Comparison of ENCODE assay signal across 13 cellular contexts in the genomic region with DNA sequence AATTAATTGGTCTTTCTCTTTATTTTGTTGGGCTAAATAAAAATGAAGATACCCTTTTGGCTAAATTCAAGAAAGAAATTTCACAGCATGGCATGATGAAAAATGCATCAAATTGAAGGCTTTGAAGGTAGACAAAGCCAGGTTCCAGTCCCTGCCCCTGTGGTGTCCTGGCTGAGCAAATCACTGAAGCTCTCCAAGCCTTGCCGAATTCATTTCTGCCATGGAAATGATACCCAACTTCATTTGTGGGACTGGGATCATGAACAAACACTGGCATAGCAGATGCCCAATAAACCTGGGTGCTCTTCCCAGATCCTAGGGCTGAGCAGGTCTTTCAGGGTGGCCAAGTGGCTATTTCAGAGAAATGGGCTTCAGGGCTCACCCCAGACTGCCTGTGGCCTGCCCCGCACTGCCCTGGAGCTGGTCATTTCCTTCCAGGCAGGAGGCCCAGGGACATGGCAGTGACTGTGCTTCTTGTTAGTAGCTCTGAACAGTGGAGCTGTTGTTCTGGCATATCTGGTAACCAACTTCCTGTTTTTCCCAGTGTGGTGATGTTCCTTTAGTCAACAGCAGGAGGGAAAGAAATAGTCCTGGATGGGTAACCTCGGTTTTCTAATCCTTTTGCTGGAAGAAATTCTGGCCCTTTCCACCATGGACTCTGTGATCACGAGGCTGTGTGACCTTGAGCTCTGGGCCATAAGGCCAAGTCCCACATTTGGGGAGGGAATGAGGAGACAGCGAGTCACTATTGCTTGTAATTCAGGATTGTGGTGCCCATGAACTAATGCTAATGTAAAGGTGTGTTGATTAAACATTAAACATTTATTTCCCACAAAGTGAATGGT. TPM values are rescaled to one million over a fixed set of nuclear protein-coding genes. Genes with fewer than 3 reads are reported as not detected.
DNase-seq lines count a peak whose midpoint lies in the region; FAIRE-seq and TF ChIP-seq lines count a peak whose summit lies in the region.
"Had no signal": no experiment of that assay in that cellular context is flagged by ENCODE, and none has a peak within 500 bp of the region (broad histone marks: within the 10 kb centered on the region; RNA-seq: fewer than 3 reads in every experiment).

No MANE protein-coding gene starts in this region.

- POLR2A ChIA-PET in activated CD4-positive, alpha-beta memory T cell treated with anti-CD3 and anti-CD28 coated beads for 36 hours (lab: Charles Lee) = no interaction called here

- peaks cover 44 to 59% of the 10 kb centered on the region in 2 donors for H3K4me1 ChIP-seq in kidney (ENCODE audit: control insufficient read depth in 1 of 2, insufficient read depth in 1 of 2, low read depth in 1 of 2, low read length in 2 of 2)
- peaks cover 30 to 63% (median 32%) of the 10 kb centered on the region in 4 donors for H3K4me1 ChIP-seq in transverse colon

- DNase-seq in SIG-M5 treated with dmso at 0.1 percent for 504 hours (lab: John Stamatoyannopoulos, UW; ENCODE audit: unreplicated experiment) = peak; percentile 19
- no peak for DNase-seq in SIG-M5 (lab: John Stamatoyannopoulos, UW)
- DNase-seq in kidney = no peak
- no peak for DNase-seq in transverse colon
- DNase-seq in activated CD4-positive, alpha-beta T cell treated with anti-CD3 and anti-CD28 coated beads, Interleukin-2, amount 50 U/mL, for 4 hours = no peak
- DNase-seq in activated CD4-positive, alpha-beta memory T cell treated with anti-CD3 and anti-CD28 coated beads for 36 hours = no peak
- DNase-seq in CD1c-positive myeloid dendritic cell (ENCODE audit: extremely low spot score) = no peak
- DNase-seq: 8988T; activated CD4-positive, alpha-beta T cell treated with anti-CD3 and anti-CD28 coated beads for 36 hours; DMS79; NCI-H345 had no signal

- in situ Hi-C loops in transverse colon (cut with MboI; ENCODE audit: low pct_ligation_motif_present in 1 of 4, low pct_unique_long_range_greater_than_20kb in 1 of 4, low sequenced_read_pairs in 3 of 4) = no loop called here

- no peak for FAIRE-seq in kidney (lab: Jason Lieb, UNC)
- FAIRE-seq: GM18507 had no signal

- peaks cover 21% of the 10 kb centered on the region for H3K4me1 Mint-ChIP-seq in activated CD4-positive, alpha-beta memory T cell treated with anti-CD3 and anti-CD28 coated beads for 36 hours (ENCODE audit: low read depth)

- CTCF ChIA-PET in activated CD4-positive, alpha-beta memory T cell treated with anti-CD3 and anti-CD28 coated beads for 36 hours (lab: Charles Lee) = interaction anchor here (2.6 kb wide), 1 partner anchor 54 kb away, joined by 11 read pairs; no protein-coding TSS in a partner anchor

- TF ChIP-seq POLR2A in transverse colon (IDR thresholded peaks at IDR 0.05) = no peak

- TF ChIP-seq CTCF in kidney (IDR thresholded peaks at IDR 0.05; ENCODE audit: borderline replicate concordance, extremely low read depth, insufficient read depth) (no peak), transverse colon (IDR thresholded peaks at IDR 0.05) (peak in 2 of 5 experiments; percentile 29 to 32)

- H3K4me3 Mint-ChIP-seq in activated CD4-positive, alpha-beta memory T cell treated with anti-CD3 and anti-CD28 coated beads for 36 hours = no peak overlapping the region
- H3K4me3 Mint-ChIP-seq: activated CD4-positive, alpha-beta T cell treated with anti-CD3 and anti-CD28 coated beads for 36 hours had no signal

- H3K9me3 ChIP-seq in kidney (ENCODE audit: control insufficient read depth in 1 of 2, low read length in 2 of 2) = no peaks in the 10 kb centered on the region
- no peaks in the 10 kb centered on the region for H3K9me3 ChIP-seq in transverse colon

- no peak overlapping the region for H3K27ac Mint-ChIP-seq in activated CD4-positive, alpha-beta memory T cell treated with anti-CD3 and anti-CD28 coated beads for 36 hours
- H3K27ac Mint-ChIP-seq: activated CD4-positive, alpha-beta T cell treated with anti-CD3 and anti-CD28 coated beads for 36 hours had no signal

- H3K4me3 ChIP-seq in kidney (ENCODE audit: low read length in 2 of 2) = no peak overlapping the region
- no peak overlapping the region for H3K4me3 ChIP-seq in transverse colon

- no peaks in the 10 kb centered on the region for H3K9me3 Mint-ChIP-seq in activated CD4-positive, alpha-beta memory T cell treated with anti-CD3 and anti-CD28 coated beads for 36 hours

- H3K36me3 Mint-ChIP-seq in activated CD4-positive, alpha-beta memory T cell treated with anti-CD3 and anti-CD28 coated beads for 36 hours = no peaks in the 10 kb centered on the region

- 20 to 71% methylated on average over 1 to 4 of the region's 5 CpGs for WGBS in transverse colon (ENCODE audit: low coverage in 1 of 2), 2 donors

- H3K27me3 ChIP-seq in transverse colon = no peaks in the 10 kb centered on the region

- TF ChIP-seq EP300 in transverse colon (IDR thresholded peaks at IDR 0.05; ENCODE audit: low read depth) = no peak

- no peak overlapping the region for H3K9ac ChIP-seq in kidney (ENCODE audit: low read length in 2 of 2)

- H3K27ac ChIP-seq in angular gyrus (ENCODE audit: low read depth, low read length) = peak overlapping the region; percentile 60
- peak overlapping the region; percentile 64 to 83 for H3K27ac ChIP-seq in kidney (ENCODE audit: low read depth in 2 of 2, low read length in 2 of 2)
- H3K27ac ChIP-seq in transverse colon = peak overlapping the region; percentile 24 to 55 (median 50)

- H3K27me3 Mint-ChIP-seq in activated CD4-positive, alpha-beta memory T cell treated with anti-CD3 and anti-CD28 coated beads for 36 hours = no peaks in the 10 kb centered on the region
- H3K27me3 Mint-ChIP-seq: activated CD4-positive, alpha-beta T cell treated with anti-CD3 and anti-CD28 coated beads for 36 hours had no signal

- intact Hi-C loops in kidney (cut with DNase I) = no loop called here
- intact Hi-C loops in transverse colon (cut with DNase I; ENCODE audit: low total_unique reads) = no loop called here
- intact Hi-C loops in activated CD4-positive, alpha-beta memory T cell treated with anti-CD3 and anti-CD28 coated beads for 36 hours (cut with micrococcal nuclease) = no loop called here

- H3K36me3 ChIP-seq in kidney (ENCODE audit: control insufficient read depth in 1 of 2, insufficient read depth in 2 of 2, low read length in 2 of 2) (no peaks in the 10 kb centered on the region), transverse colon (no peaks in the 10 kb centered on the region)

RNA-seq across cellular contexts. Expression of a gene that starts 47.6 kb away (rescaled TPM):
- total RNA-seq in kidney = 78.3 TPM
- 55.9 TPM for polyA plus RNA-seq in kidney (ENCODE audit: insufficient read depth, low read depth, low replicate concordance)
- total RNA-seq in transverse colon = 100 to 1,000 TPM in 1 of 4 donors, 10 to 100 TPM in 3; 39.8 to 105 (median 56.2) TPM
- 1 to 10 TPM; 3.7 to 5.1 TPM for total RNA-seq in activated CD4-positive, alpha-beta memory T cell treated with anti-CD3 and anti-CD28 coated beads for 36 hours

Comparison
In these comparisons a context has a peak if more than half of its experiments do, and no peak if none do; other contexts are left out.
1. RNA of a gene that starts 47.6 kb away (total RNA-seq): 78.3 TPM in kidney (single experiment) and 39.8 to 105 TPM in transverse colon; 3.7 to 5.1 TPM in activated CD4-positive, alpha-beta memory T cell treated with anti-CD3 and anti-CD28 coated beads for 36 hours; every median in the first group is over 4 times any median in the second.
2. Peak in every context shown above with its lines, with median percentiles within 50 percentile points of each other: H3K27ac ChIP-seq.